8 cellular contexts compared by ENCODE assay signal in genomic region chr20:49964964-49965780, GRCh38. TPM values are rescaled to one million over a fixed set of nuclear protein-coding genes. Genes with fewer than 3 reads are reported as not detected.
DNase-seq lines count a peak whose midpoint lies in the region; ATAC-seq and TF ChIP-seq lines count a peak whose summit lies in the region.
"Had no signal": no experiment of that assay in that cellular context is flagged by ENCODE, and none has a peak within 500 bp of the region (broad histone marks: within the 10 kb centered on the region; RNA-seq: fewer than 3 reads in every experiment).

No MANE protein-coding gene starts in this region.

- peak; percentile 70 for TF ChIP-seq CTCF in fibroblast of pulmonary artery (IDR thresholded peaks at IDR 0.05; ENCODE audit: low read length, missing control alignments)
- peak in 3 of 5 experiments; percentile 13 to 25 (median 17) for TF ChIP-seq CTCF in tibial nerve (IDR thresholded peaks at IDR 0.05)

- peaks cover 20% of the 10 kb centered on the region for H3F3A ChIP-seq in GM23248 (ENCODE audit: insufficient read depth)

- H3K36me3 ChIP-seq in GM23248 (ENCODE audit: low read depth) (no peaks in the 10 kb centered on the region; the same call in 1 of the 2 replicates), tibial nerve (peaks cover 0 to 27% (median 0%) of the 10 kb centered on the region in 3 donors)

- no peak for TF ChIP-seq EP300 in tibial nerve (IDR thresholded peaks at IDR 0.05)

- H3K27ac ChIP-seq in GM23248 (no peak overlapping the region), tibial nerve (no peak overlapping the region)

- DNase-seq in Caki2 (ENCODE audit: low read depth) (peak; percentile 42), GM23248 (peak; percentile 41), RKO (ENCODE audit: low spot score) (peak; percentile 58), fibroblast of pulmonary artery (ENCODE audit: low read depth) (peak; percentile 49), tibial nerve (ENCODE audit: low spot score in 2 of 2) (no peak)
- no peak for DNase-seq in stimulated activated naive CD4-positive, alpha-beta T cell treated with Interleukin-2 at 50 U/mL for 16 hours (lab: John Stamatoyannopoulos, UW)

- ATAC-seq in GM21447 (IDR thresholded peaks at IDR 0.05; ENCODE audit: unreplicated experiment), result no peak

- in situ Hi-C loops in Caki2 (cut with HindIII; ENCODE audit: low pct_unique_long_range_greater_than_20kb, low sequenced_read_pairs), result no loop called here
- in situ Hi-C loops in GM23248 (cut with MboI), result no loop called here

- H3K4me1 ChIP-seq in GM23248 (ENCODE audit: insufficient read depth), result peaks cover 16% of the 10 kb centered on the region
- no peaks in the 10 kb centered on the region for H3K4me1 ChIP-seq in tibial nerve

- H2AFZ ChIP-seq in GM23248, result no peak overlapping the region

- no peaks in the 10 kb centered on the region for H4K20me1 ChIP-seq in GM23248 (ENCODE audit: insufficient read depth)

- H3K9ac ChIP-seq in GM23248, result no peak overlapping the region

- H3K27me3 ChIP-seq in GM23248 (replicated peaks; ENCODE audit: insufficient read depth) (no peaks in the 10 kb centered on the region), tibial nerve (no peaks in the 10 kb centered on the region)

- no peak overlapping the region for H3K4me2 ChIP-seq in GM23248 (ENCODE audit: unreplicated experiment)

- no peak for TF ChIP-seq POLR2A in tibial nerve (IDR thresholded peaks at IDR 0.05)

- H3K9me3 ChIP-seq in GM23248 (ENCODE audit: low read depth), result no peaks in the 10 kb centered on the region
- no peaks in the 10 kb centered on the region for H3K9me3 ChIP-seq in tibial nerve

- H3K4me3 ChIP-seq in GM23248 (no peak overlapping the region), fibroblast of pulmonary artery (replicated peaks; ENCODE audit: low read depth, low read length) (no peak overlapping the region), tibial nerve (no peak overlapping the region)
- H3K4me3 ChIP-seq: lung had no signal

- no peaks in the 10 kb centered on the region for H3K9me2 ChIP-seq in GM23248 (ENCODE audit: insufficient read depth)

- WGBS in GM23248 (ENCODE audit: low coverage in 1 of 2, low lambda C conversion rate in 2 of 2, missing lambda C conversion rate in 2 of 2), 2 experiments, result 80 to 83% methylated on average over 5 of the region's 5 CpGs
- WGBS in tibial nerve, 2 donors, result 71 to 73% methylated on average over 5 of the region's 5 CpGs

- no peaks in the 10 kb centered on the region for H3K79me2 ChIP-seq in GM23248 (ENCODE audit: insufficient read depth)

RNA-seq across cellular contexts. Expression of gene SNAI1, which starts 17.6 kb away (rescaled TPM):
- total RNA-seq in Caki2 (2014; rRNA removed; shearing (Covaris generic); ENCODE audit: low replicate concordance), result 0.10 TPM in 1 of 2 replicates, not detected in the other
- 2.4 and 7.6 TPM in 2 replicates for total RNA-seq in GM23248 (2014; rRNA removed; shearing (Covaris generic))
- polyA plus RNA-seq in GM23248 (2016; fragmentation: Nextera tagmentation; extraction: Ambion mirVana), result 13.4 and 15.7 TPM in 2 replicates
- total RNA-seq in tibial nerve, result 10 to 100 TPM in 1 of 4 donors, 1 to 10 TPM in 3; 4.2 to 14.4 (median 6.0) TPM

RNA-seq across cellular contexts. Expression of gene RNF114, which starts 29.0 kb away (rescaled TPM):
- 86.0 and 160 TPM in 2 replicates for total RNA-seq in Caki2 (2014; rRNA removed; shearing (Covaris generic); ENCODE audit: low replicate concordance)
- total RNA-seq in GM23248 (2014; rRNA removed; shearing (Covaris generic)), result 69.6 and 96.0 TPM in 2 replicates
- 70.4 and 72.7 TPM in 2 replicates for polyA plus RNA-seq in GM23248 (2016; fragmentation: Nextera tagmentation; extraction: Ambion mirVana)
- 100 to 1,000 TPM; 211 to 311 (median 272) TPM for total RNA-seq in tibial nerve

RNA-seq across cellular contexts. Expression of gene SPATA2, which starts 49.8 kb away (rescaled TPM):
- total RNA-seq in Caki2 (2014; rRNA removed; shearing (Covaris generic); ENCODE audit: low replicate concordance), result 2.8 and 4.2 TPM in 2 replicates
- 3.1 and 4.8 TPM in 2 replicates for total RNA-seq in GM23248 (2014; rRNA removed; shearing (Covaris generic))
- 4.2 and 4.6 TPM in 2 replicates for polyA plus RNA-seq in GM23248 (2016; fragmentation: Nextera tagmentation; extraction: Ambion mirVana)
- 1 to 10 TPM; 4.4 to 7.2 (median 6.3) TPM for total RNA-seq in tibial nerve

Comparison
In these comparisons a context has a peak if more than half of its experiments do, and no peak if none do; other contexts are left out.
1. DNase-seq: peak in Caki2 (single experiment), GM23248 (single experiment), RKO (single experiment) and fibroblast of pulmonary artery (single experiment); none in tibial nerve (0 of 2) and stimulated activated naive CD4-positive, alpha-beta T cell treated with Interleukin-2 at 50 U/mL for 16 hours (single experiment).